Comparison of ENCODE assay signal across 12 cellular contexts in the genomic region with DNA sequence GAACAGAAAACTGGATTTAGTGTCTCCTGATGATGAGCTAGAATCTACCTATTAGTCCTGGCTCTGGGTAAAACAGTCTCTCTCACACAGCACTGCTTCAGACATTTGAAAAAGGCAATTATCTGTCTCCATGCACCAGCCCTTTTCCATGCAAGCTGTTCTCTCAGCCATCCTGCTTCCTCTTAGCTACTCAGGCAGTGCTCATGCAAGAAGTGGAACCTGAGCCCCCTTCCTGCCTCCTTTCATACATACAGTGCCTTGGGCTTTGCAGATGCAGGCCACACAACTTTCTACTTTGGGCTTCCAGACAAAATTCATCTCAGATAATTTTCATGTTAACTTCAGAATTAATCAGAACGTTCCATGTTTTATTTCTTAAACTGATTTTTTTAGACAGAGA.
"Had no signal": no experiment of that assay in that cellular context is flagged by ENCODE, and none has a peak within 500 bp of the region (broad histone marks: within the 10 kb centered on the region; RNA-seq: fewer than 3 reads in every experiment).

No MANE protein-coding gene starts in this region.

- H3K4me1 Mint-ChIP-seq: activated CD8-positive, alpha-beta memory T cell treated with anti-CD3 and anti-CD28 coated beads, Interleukin-2, amount 10 ng/mL, durations not matched to agents 7 days and 5 days; stimulated activated memory B cell treated with anti-CD40 and anti-IgM and Interleukin-4, amounts not matched to agents 10 μg/mL and 1 μg/mL and 100 μg/mL, for 72 hours had no signal

- H3K9me3 Mint-ChIP-seq: activated CD4-positive, alpha-beta memory T cell treated with anti-CD3 and anti-CD28 coated beads for 36 hours; natural killer cell treated with Interleukin-12 subunit alpha and Interleukin-12 subunit beta and Interleukin-15 and Interleukin-18, amount 100 ng/mL, for 72 hours; stimulated activated memory B cell treated with anti-CD40 and anti-IgM and Interleukin-4, amounts not matched to agents 10 μg/mL and 1 μg/mL and 100 μg/mL, for 72 hours had no signal

- H3K27ac Mint-ChIP-seq: activated CD4-positive, alpha-beta memory T cell treated with anti-CD3 and anti-CD28 coated beads for 36 hours; activated CD8-positive, alpha-beta memory T cell treated with anti-CD3 and anti-CD28 coated beads, Interleukin-2, amount 10 ng/mL, durations not matched to agents 7 days and 5 days; natural killer cell treated with Interleukin-12 subunit alpha and Interleukin-12 subunit beta and Interleukin-15 and Interleukin-18, amount 100 ng/mL, for 72 hours; progenitor cell of endocrine pancreas; stimulated activated memory B cell treated with anti-CD40 and anti-IgM and Interleukin-4, amounts not matched to agents 10 μg/mL and 1 μg/mL and 100 μg/mL, for 72 hours had no signal

- H3K36me3 Mint-ChIP-seq: natural killer cell treated with Interleukin-12 subunit alpha and Interleukin-12 subunit beta and Interleukin-15 and Interleukin-18, amount 100 ng/mL, for 72 hours had no signal

- H3K27me3 Mint-ChIP-seq: activated CD4-positive, alpha-beta memory T cell treated with anti-CD3 and anti-CD28 coated beads for 36 hours; activated CD8-positive, alpha-beta memory T cell treated with anti-CD3 and anti-CD28 coated beads, Interleukin-2, amount 10 ng/mL, durations not matched to agents 7 days and 5 days; natural killer cell treated with Interleukin-12 subunit alpha and Interleukin-12 subunit beta and Interleukin-15 and Interleukin-18, amount 100 ng/mL, for 72 hours; progenitor cell of endocrine pancreas; stimulated activated memory B cell treated with anti-CD40 and anti-IgM and Interleukin-4, amounts not matched to agents 10 μg/mL and 1 μg/mL and 100 μg/mL, for 72 hours had no signal

- H3K4me3 Mint-ChIP-seq: activated CD4-positive, alpha-beta memory T cell treated with anti-CD3 and anti-CD28 coated beads for 36 hours; activated CD8-positive, alpha-beta memory T cell treated with anti-CD3 and anti-CD28 coated beads, Interleukin-2, amount 10 ng/mL, durations not matched to agents 7 days and 5 days; natural killer cell treated with Interleukin-12 subunit alpha and Interleukin-12 subunit beta and Interleukin-15 and Interleukin-18, amount 100 ng/mL, for 72 hours; stimulated activated memory B cell treated with anti-CD40 and anti-IgM and Interleukin-4, amounts not matched to agents 10 μg/mL and 1 μg/mL and 100 μg/mL, for 72 hours had no signal

- DNase-seq: activated CD4-positive, alpha-beta memory T cell treated with anti-CD3 and anti-CD28 coated beads for 36 hours; activated CD8-positive, alpha-beta memory T cell treated with anti-CD3 and anti-CD28 coated beads, Interleukin-2, amount 10 ng/mL, durations not matched to agents 7 days and 5 days; activated naive CD4-positive, alpha-beta T cell treated with anti-CD3 and anti-CD28 coated beads, Interleukin-2, amount 50 U/mL, for 16 hours; activated T-cell treated with anti-CD3 and anti-CD28 coated beads, Interleukin-2, amount 50 U/mL, for 1 hour; erythroblast; gastrocnemius medialis; left ventricle myocardium superior; mesendoderm; stimulated activated CD4-positive, alpha-beta T cell treated with anti-CD3 and anti-CD28 coated beads, Interleukin-2, amount 100 ng/mL, for 48 hours had no signal
